ENCODE assay signal across 1 cellular context in genomic region chr1:23543707-23544443, GRCh38.
A peak's percentile ranks its signal among the peaks of the same experiment; 100 is the strongest.
TF ChIP-seq lines count a peak whose summit lies in the region.

No MANE protein-coding gene starts in this region.

TF ChIP-seq in HepG2, 621 proteins besides CTCF, POLR2A, EP300 and RAD21:
- TF ChIP-seq, protein P1, sequence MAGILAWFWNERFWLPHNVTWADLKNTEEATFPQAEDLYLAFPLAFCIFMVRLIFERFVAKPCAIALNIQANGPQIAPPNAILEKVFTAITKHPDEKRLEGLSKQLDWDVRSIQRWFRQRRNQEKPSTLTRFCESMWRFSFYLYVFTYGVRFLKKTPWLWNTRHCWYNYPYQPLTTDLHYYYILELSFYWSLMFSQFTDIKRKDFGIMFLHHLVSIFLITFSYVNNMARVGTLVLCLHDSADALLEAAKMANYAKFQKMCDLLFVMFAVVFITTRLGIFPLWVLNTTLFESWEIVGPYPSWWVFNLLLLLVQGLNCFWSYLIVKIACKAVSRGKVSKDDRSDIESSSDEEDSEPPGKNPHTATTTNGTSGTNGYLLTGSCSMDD (CRISPR knock-in tag; IDR thresholded peaks at IDR 0.05), result no peak
- TF ChIP-seq, protein P2, sequence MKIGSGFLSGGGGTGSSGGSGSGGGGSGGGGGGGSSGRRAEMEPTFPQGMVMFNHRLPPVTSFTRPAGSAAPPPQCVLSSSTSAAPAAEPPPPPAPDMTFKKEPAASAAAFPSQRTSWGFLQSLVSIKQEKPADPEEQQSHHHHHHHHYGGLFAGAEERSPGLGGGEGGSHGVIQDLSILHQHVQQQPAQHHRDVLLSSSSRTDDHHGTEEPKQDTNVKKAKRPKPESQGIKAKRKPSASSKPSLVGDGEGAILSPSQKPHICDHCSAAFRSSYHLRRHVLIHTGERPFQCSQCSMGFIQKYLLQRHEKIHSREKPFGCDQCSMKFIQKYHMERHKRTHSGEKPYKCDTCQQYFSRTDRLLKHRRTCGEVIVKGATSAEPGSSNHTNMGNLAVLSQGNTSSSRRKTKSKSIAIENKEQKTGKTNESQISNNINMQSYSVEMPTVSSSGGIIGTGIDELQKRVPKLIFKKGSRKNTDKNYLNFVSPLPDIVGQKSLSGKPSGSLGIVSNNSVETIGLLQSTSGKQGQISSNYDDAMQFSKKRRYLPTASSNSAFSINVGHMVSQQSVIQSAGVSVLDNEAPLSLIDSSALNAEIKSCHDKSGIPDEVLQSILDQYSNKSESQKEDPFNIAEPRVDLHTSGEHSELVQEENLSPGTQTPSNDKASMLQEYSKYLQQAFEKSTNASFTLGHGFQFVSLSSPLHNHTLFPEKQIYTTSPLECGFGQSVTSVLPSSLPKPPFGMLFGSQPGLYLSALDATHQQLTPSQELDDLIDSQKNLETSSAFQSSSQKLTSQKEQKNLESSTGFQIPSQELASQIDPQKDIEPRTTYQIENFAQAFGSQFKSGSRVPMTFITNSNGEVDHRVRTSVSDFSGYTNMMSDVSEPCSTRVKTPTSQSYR (CRISPR knock-in tag; IDR thresholded peaks at IDR 0.05; ENCODE audit: borderline replicate concordance), result no peak
- TF ChIP-seq ZNF770 (CRISPR knock-in tag; IDR thresholded peaks at IDR 0.05), result peak; percentile 60
- TF ChIP-seq TEAD3 (CRISPR knock-in tag; optimal IDR thresholded peaks at IDR 0.05; ENCODE audit: borderline replicate concordance), result peak; percentile 14
- no peak for TF ChIP-seq ZSCAN31 (CRISPR knock-in tag; IDR thresholded peaks at IDR 0.05; ENCODE audit: low read depth)
- TF ChIP-seq ZNF460 (CRISPR knock-in tag; IDR thresholded peaks at IDR 0.05; ENCODE audit: borderline replicate concordance), result no peak
